15 cellular contexts compared by ENCODE assay signal in the genomic region with DNA sequence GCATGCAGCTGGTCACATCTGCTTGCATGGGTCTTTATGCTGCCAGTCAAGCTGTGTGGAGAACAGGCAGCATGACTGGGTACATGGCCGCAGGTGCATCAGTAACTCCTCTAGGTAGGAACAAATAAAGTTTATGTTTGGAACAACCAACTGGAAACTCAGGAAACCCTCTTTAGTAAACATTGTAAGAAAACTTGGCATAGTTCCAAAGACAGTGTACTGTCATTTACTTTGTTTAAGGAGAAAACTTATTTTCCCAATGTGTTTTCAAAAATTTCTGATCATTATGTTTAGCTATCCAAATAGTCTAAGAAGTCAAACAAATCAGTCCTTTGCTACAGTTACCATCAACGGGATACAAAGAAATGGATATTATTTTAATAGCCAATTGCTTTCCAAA.
DNase-seq lines count a peak whose midpoint lies in the region; ATAC-seq and TF ChIP-seq lines count a peak whose summit lies in the region.
"Had no signal": no experiment of that assay in that cellular context is flagged by ENCODE, and none has a peak within 500 bp of the region (broad histone marks: within the 10 kb centered on the region; RNA-seq: fewer than 3 reads in every experiment).

No MANE protein-coding gene starts in this region.

- H3K36me3 ChIP-seq in RWPE2 (ENCODE audit: low read depth): no peaks in the 10 kb centered on the region

- TF ChIP-seq CTCF in RWPE2 (IDR thresholded peaks at IDR 0.05; ENCODE audit: poor library complexity, severe bottlenecking) (peak; percentile 15), epithelial cell of esophagus (IDR thresholded peaks at IDR 0.05; ENCODE audit: insufficient read depth, low read depth, low read length, missing control alignments) (no peak), nephron progenitor cell (IDR thresholded peaks at IDR 0.05) (no peak)

- H3K36me3 Mint-ChIP-seq in nephron progenitor cell (ENCODE audit: low read depth): no peaks in the 10 kb centered on the region
- H3K36me3 Mint-ChIP-seq: CD14-positive monocyte had no signal

- H3K9me3 ChIP-seq in RWPE2 (ENCODE audit: severe bottlenecking): no peaks in the 10 kb centered on the region

- DNase-seq in NCI-H69 (lab: John Stamatoyannopoulos, UW) (peak; percentile 39), RWPE2 (ENCODE audit: low spot score) (no peak), epithelial cell of esophagus (ENCODE audit: low read depth) (peak; percentile 20), nephron progenitor cell (no peak), T-helper 9 cell (no peak), left cardiac atrium (no peak), KG1 (lab: John Stamatoyannopoulos, UW) (no peak)
- DNase-seq: GOT3, MV-4-11, NCI-H1694 treated with DMSO at 0.1 percent for 48 hours, NCI-H82, OCI-M1, RPMI8226 had no signal

- H3K9me3 Mint-ChIP-seq in nephron progenitor cell: peaks cover 19% of the 10 kb centered on the region

- peak overlapping the region; percentile 13 for H3K27ac Mint-ChIP-seq in nephron progenitor cell
- H3K27ac Mint-ChIP-seq: CD14-positive monocyte had no signal

- peaks cover 31% of the 10 kb centered on the region for H3K4me1 Mint-ChIP-seq in nephron progenitor cell
- H3K4me1 Mint-ChIP-seq: CD14-positive monocyte had no signal

- H3K27me3 Mint-ChIP-seq in nephron progenitor cell (ENCODE audit: low read depth, poor library complexity): no peaks in the 10 kb centered on the region

- H3K4me3 Mint-ChIP-seq in nephron progenitor cell: no peak overlapping the region
- H3K4me3 Mint-ChIP-seq: CD14-positive monocyte had no signal

- intact Hi-C loops in left cardiac atrium (cut with DNase I): no loop called here

- peaks cover 26% of the 10 kb centered on the region for H3K4me1 ChIP-seq in RWPE2 (ENCODE audit: insufficient read depth, poor library complexity, severe bottlenecking)

- no peaks in the 10 kb centered on the region for H3K27me3 ChIP-seq in RWPE2 (ENCODE audit: insufficient read depth, poor library complexity, severe bottlenecking)

- no peak; the same call in 2 of the 3 replicates for ATAC-seq in RWPE2 (ENCODE audit: low read depth)
- ATAC-seq in left cardiac atrium: no peak
- ATAC-seq: GM12878 had no signal

- H3K4me3 ChIP-seq in RWPE2 (ENCODE audit: severe bottlenecking): no peak overlapping the region
- no peak overlapping the region for H3K4me3 ChIP-seq in epithelial cell of esophagus (ENCODE audit: low read length)
- H3K4me3 ChIP-seq: GM12878 had no signal

- peak overlapping the region; percentile 88 for H3K27ac ChIP-seq in RWPE2 (ENCODE audit: poor library complexity, severe bottlenecking)

Comparison
In these comparisons a context has a peak if more than half of its experiments do, and no peak if none do; other contexts are left out.
1. DNase-seq: peak in NCI-H69 (single experiment) and epithelial cell of esophagus (single experiment); none in RWPE2 (single experiment), nephron progenitor cell (single experiment), T-helper 9 cell (single experiment), left cardiac atrium (single experiment) and KG1 (single experiment).